ENCODE assay signal across 8 cellular contexts in the genomic region with DNA sequence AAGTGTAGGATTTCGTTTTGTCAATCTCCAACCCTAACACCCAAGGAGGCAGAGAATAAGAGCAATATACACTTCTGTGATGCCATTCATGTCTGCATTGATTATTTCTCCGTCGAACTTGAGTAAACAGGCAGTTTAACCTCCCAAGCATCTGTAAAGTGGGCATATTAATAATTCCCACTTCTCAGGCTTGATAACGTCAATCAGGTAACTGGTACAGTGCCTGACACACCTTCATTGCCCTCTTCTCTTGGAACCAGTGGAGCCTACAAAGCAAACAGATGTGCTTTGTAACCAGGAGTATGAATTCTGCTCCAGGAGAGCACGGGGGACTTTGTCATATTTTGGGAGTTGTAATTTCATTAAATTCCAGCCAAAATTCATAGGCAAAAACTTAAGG. TPM values are rescaled to one million over a fixed set of nuclear protein-coding genes. Genes with fewer than 3 reads are reported as not detected.
DNase-seq lines count a peak whose midpoint lies in the region; ATAC-seq and TF ChIP-seq lines count a peak whose summit lies in the region.

No MANE protein-coding gene starts in this region.

- no peak for TF ChIP-seq POLR2A in heart left ventricle (IDR thresholded peaks at IDR 0.05)
- no peak for TF ChIP-seq POLR2A in uterus (IDR thresholded peaks at IDR 0.05)

- WGBS in heart left ventricle, 4 donors, result 39 to 55% (median 46%) methylated on average over 5 of the region's 5 CpGs
- WGBS in lung, 2 donors, result 44 to 52% methylated on average over 5 of the region's 5 CpGs

- in situ Hi-C loops in astrocyte of the cerebellum (cut with HindIII; ENCODE audit: low sequenced_read_pairs), result loop anchor here (25.0 kb wide), 1 partner anchor 709 kb away; the partner anchor contains the start of gene ATMIN

- peaks cover 0 to 7% (median 0%) of the 10 kb centered on the region in 9 donors for H3K27me3 ChIP-seq in heart left ventricle
- no peaks in the 10 kb centered on the region for H3K27me3 ChIP-seq in lung (ENCODE audit: control insufficient read depth, insufficient read depth)
- H3K27me3 ChIP-seq in uterus, result no peaks in the 10 kb centered on the region

- intact Hi-C loops in heart left ventricle (cut with DNase I), result no loop called here
- intact Hi-C loops in cardiac septum (cut with DNase I), result no loop called here
- intact Hi-C loops in uterus (cut with DNase I; ENCODE audit: low total_unique reads), result no loop called here

- DNase-seq in heart left ventricle (no peak), cardiac septum (ENCODE audit: low spot score) (no peak), astrocyte of the cerebellum (ENCODE audit: low read depth) (no peak), lung (ENCODE audit: low spot score) (no peak), uterus (no peak), NCI-H2107 treated with DMSO at 0.1 percent for 48 hours (lab: John Stamatoyannopoulos, UW; ENCODE audit: unreplicated experiment) (no peak), HuH-7 (ENCODE audit: low spot score) (no peak), SIG-M5 treated with dmso at 0.1 percent for 504 hours (lab: John Stamatoyannopoulos, UW; ENCODE audit: unreplicated experiment) (no peak)

- no peak for ATAC-seq in heart left ventricle
- ATAC-seq in lung (ENCODE audit: insufficient read depth, low FRiP score), result no peak

- H3K27ac ChIP-seq in heart left ventricle (no peak overlapping the region), lung (ENCODE audit: low read depth in 1 of 2, low read length in 1 of 2) (no peak overlapping the region), uterus (no peak overlapping the region)

- H3K36me3 ChIP-seq in heart left ventricle (no peaks in the 10 kb centered on the region), lung (ENCODE audit: control insufficient read depth in 2 of 2, insufficient read depth in 2 of 2, low read length in 2 of 2) (no peaks in the 10 kb centered on the region), uterus (no peaks in the 10 kb centered on the region)

- TF ChIP-seq CTCF in heart left ventricle (IDR thresholded peaks at IDR 0.05), result no peak
- no peak for TF ChIP-seq CTCF in astrocyte of the cerebellum (IDR thresholded peaks at IDR 0.05; ENCODE audit: low read depth, low read length, missing control alignments)
- no peak for TF ChIP-seq CTCF in lung (IDR thresholded peaks at IDR 0.05; ENCODE audit: control extremely low read depth, extremely low read depth)
- no peak for TF ChIP-seq CTCF in uterus (IDR thresholded peaks at IDR 0.05)

- H3K9me3 ChIP-seq in heart left ventricle (no peaks in the 10 kb centered on the region), lung (ENCODE audit: control insufficient read depth in 2 of 2, insufficient read depth in 1 of 2, low read length in 1 of 2) (no peaks in the 10 kb centered on the region), uterus (no peaks in the 10 kb centered on the region)

- H3K4me1 ChIP-seq in heart left ventricle (peaks cover 0 to 27% (median 3%) of the 10 kb centered on the region in 12 donors), lung (ENCODE audit: control insufficient read depth in 2 of 2, insufficient read depth in 2 of 2, low read length in 2 of 2) (peaks cover 0 to 6% of the 10 kb centered on the region in 2 donors), uterus (no peaks in the 10 kb centered on the region)

- H3K4me3 ChIP-seq in heart left ventricle, result peak overlapping the region in 9 of 12 donors; percentile 41 to 57 (median 44)
- H3K4me3 ChIP-seq in astrocyte of the cerebellum (ENCODE audit: low read depth, low read length), result peak overlapping the region; percentile 30
- peak overlapping the region; percentile 20 for H3K4me3 ChIP-seq in lung
- peak overlapping the region; percentile 14 to 33 for H3K4me3 ChIP-seq in uterus

RNA-seq across cellular contexts. Expression of gene PLCG2, which starts 32.5 kb away (rescaled TPM):
- 10 to 100 TPM in 2 of 9 donors, 1 to 10 TPM in 7; 3.7 to 35.4 (median 6.0) TPM for total RNA-seq in heart left ventricle
- polyA plus RNA-seq in heart left ventricle, result 1 to 10 TPM; 2.0 to 2.5 TPM
- total RNA-seq in cardiac septum, result 8.5 TPM
- 10 to 100 TPM; 27.8 to 41.0 TPM for total RNA-seq in lung
- polyA plus RNA-seq in lung, result 10 to 100 TPM in 1 of 2 donors, 1 to 10 TPM in 1; 8.8 to 31.0 TPM
- total RNA-seq in uterus, result 10 to 100 TPM; 11.2 to 39.4 (median 18.8) TPM
